Comparison of ENCODE assay signal across 25 cellular contexts in genomic region chrX:131609480-131609879, GRCh38.
"Had no signal": no experiment of that assay in that cellular context is flagged by ENCODE, and none has a peak within 500 bp of the region (broad histone marks: within the 10 kb centered on the region; RNA-seq: fewer than 3 reads in every experiment).

No MANE protein-coding gene starts in this region.

- FAIRE-seq: TTC549 had no signal

- ATAC-seq: activated T-helper 17 cell treated with anti-CD3 and anti-CD28 coated beads, Interleukin-2, amount 50 U/mL, for 72 hours; T-helper 17 cell had no signal

- H3K27ac ChIP-seq: brain microvascular endothelial cell had no signal

- H3K36me3 ChIP-seq: brain microvascular endothelial cell had no signal

- DNase-seq: activated B cell treated with CpG ODN at 0.5 μM for 24 hours; activated CD4-positive, alpha-beta memory T cell treated with anti-CD3 and anti-CD28 coated beads, Interleukin-2, amount 10 ng/mL, durations not matched to agents 7 days and 5 days; activated CD4-positive, alpha-beta T cell treated with anti-CD3 and anti-CD28 coated beads for 1 hour; activated CD4-positive, alpha-beta T cell treated with anti-CD3 and anti-CD28 coated beads, Interleukin-2, amount 10 ng/mL, durations not matched to agents 24 days and 14 days; activated gamma-delta T cell; activated naive CD4-positive, alpha-beta T cell treated with anti-CD3 and anti-CD28 coated beads for 36 hours; activated T-cell treated with anti-CD3 and anti-CD28 coated beads for 4 hours; activated T-cell treated with anti-CD3 and anti-CD28 coated beads, Interleukin-2, amount 50 U/mL, for 48 hours; amygdala; brain microvascular endothelial cell; cerebellar nuclear complex; MV-4-11; NCI-H1105; NCI-H1436; NCI-H1694 treated with DMSO at 0.1 percent for 48 hours; NCI-H2029 treated with DMSO at 0.1 percent for 48 hours; NCI-H2227 treated with DMSO at 0.1 percent for 48 hours; NCI-H446 treated with DMSO at 0.1 percent for 48 hours; NCI-H526 treated with DMSO at 0.1 percent for 48 hours; NCI-H82; SIG-M5; T-helper 17 cell; T-helper 9 cell had no signal

- H3K27me3 ChIP-seq: brain microvascular endothelial cell had no signal
